In the genomic region with DNA sequence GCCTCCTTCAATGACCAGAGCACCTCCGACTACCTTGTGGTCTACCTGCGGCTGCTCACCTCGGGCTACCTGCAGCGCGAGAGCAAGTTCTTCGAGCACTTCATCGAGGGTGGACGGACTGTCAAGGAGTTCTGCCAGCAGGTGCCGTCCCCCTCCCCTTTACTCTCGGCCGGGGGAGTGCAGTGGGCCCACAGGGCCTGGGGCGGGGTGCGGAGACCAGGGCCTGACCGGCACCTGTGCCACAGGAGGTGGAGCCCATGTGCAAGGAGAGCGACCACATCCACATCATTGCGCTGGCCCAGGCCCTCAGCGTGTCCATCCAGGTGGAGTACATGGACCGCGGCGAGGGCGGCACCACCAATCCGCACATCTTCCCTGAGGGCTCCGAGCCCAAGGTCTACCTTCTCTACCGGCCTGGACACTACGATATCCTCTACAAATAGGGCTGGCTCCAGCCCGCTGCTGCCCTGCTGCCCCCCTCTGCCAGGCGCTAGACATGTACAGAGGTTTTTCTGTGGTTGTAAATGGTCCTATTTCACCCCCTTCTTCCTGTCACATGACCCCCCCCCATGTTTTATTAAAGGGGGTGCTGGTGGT, we compare ENCODE assay signal across 1 cellular context.
TF ChIP-seq lines count a peak whose summit lies in the region.

No MANE protein-coding gene starts in this region.

TF ChIP-seq in IMR-90, 13 proteins besides CTCF, POLR2A, EP300 and RAD21 (continued from another document):
- TF ChIP-seq, protein P1, sequence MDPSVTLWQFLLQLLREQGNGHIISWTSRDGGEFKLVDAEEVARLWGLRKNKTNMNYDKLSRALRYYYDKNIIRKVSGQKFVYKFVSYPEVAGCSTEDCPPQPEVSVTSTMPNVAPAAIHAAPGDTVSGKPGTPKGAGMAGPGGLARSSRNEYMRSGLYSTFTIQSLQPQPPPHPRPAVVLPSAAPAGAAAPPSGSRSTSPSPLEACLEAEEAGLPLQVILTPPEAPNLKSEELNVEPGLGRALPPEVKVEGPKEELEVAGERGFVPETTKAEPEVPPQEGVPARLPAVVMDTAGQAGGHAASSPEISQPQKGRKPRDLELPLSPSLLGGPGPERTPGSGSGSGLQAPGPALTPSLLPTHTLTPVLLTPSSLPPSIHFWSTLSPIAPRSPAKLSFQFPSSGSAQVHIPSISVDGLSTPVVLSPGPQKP (IDR thresholded peaks at IDR 0.05; ENCODE audit: borderline replicate concordance, low read depth, low read length), result no peak
- no peak for TF ChIP-seq MAZ (IDR thresholded peaks at IDR 0.05; ENCODE audit: borderline replicate concordance, low read depth, low read length)
